8 cellular contexts compared by ENCODE assay signal in the genomic region with DNA sequence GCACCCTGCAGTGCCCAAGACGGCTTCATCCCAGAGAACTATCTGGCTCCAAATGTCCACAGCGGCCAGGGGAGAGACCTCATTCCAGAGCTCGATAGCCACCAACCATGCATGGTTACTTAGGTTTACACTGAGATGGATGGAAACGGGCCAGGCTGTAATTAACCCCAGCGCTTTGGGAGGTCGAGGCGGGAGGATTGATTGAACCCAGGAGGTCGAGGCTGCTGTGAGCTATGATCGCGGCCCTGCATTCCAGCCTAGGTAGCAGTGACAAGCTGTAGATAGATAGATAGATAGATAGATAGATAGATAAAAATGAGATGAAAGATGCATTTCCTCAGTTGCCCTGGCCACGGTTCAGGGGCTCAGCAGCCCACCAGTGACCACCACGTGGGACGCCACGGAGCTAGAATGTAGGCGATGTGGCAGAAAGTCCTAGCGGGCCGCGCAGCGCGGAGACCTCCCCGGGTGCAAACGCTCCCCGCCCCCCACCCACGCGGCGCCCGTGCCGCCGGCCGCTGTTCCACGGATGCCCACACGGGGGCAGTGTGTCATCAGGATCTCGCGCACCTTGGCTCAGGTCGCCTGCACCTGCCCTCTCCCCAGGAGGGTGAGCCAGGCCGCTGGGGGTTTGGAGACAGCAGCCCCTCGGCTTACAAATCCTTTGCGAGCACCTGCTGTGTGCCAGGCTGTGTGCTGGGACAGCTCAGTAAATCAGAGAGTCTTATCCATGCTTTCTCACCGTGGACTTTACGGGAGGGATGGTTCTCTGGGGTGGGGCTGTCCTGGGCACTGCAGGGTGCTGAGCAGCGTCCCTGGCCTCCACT. TPM values are rescaled to one million over a fixed set of nuclear protein-coding genes. Genes with fewer than 3 reads are reported as not detected.
DNase-seq lines count a peak whose midpoint lies in the region; ATAC-seq and TF ChIP-seq lines count a peak whose summit lies in the region.

No MANE protein-coding gene starts in this region.

- H3K4me3 ChIP-seq in Karpas-422 (ENCODE audit: low read length) = no peak overlapping the region
- no peak overlapping the region for H3K4me3 ChIP-seq in WI38 (ENCODE audit: low read depth, low read length)
- H3K4me3 ChIP-seq in cardiac fibroblast (replicated peaks in 1 of 2; ENCODE audit: low read depth in 2 of 2, low read length in 2 of 2) = peak overlapping the region in 1 of 2 donors; percentile 14
- no peak overlapping the region for H3K4me3 ChIP-seq in right lobe of liver

- H2AFZ ChIP-seq in Karpas-422 (ENCODE audit: low read length) = no peak overlapping the region

- peak; percentile 90 to 97 (median 93) for ATAC-seq in right lobe of liver
- ATAC-seq in HG02840 (IDR thresholded peaks at IDR 0.05; ENCODE audit: low FRiP score, unreplicated experiment) = no peak

- H3K9ac ChIP-seq in Karpas-422 (ENCODE audit: low read length) = no peak overlapping the region

- intact Hi-C loops in right lobe of liver (cut with DNase I) = no loop called here

- no peaks in the 10 kb centered on the region for H3K9me3 ChIP-seq in Karpas-422 (ENCODE audit: low read length)
- no peaks in the 10 kb centered on the region for H3K9me3 ChIP-seq in right lobe of liver

- 18% methylated on average over 13 of the region's 41 CpGs for WGBS in right lobe of liver (ENCODE audit: insufficient coverage, low coverage, low lambda C conversion rate, missing lambda C conversion rate)

- DNase-seq in DMS53 (lab: John Stamatoyannopoulos, UW) (peak; percentile 72), Karpas-422 (peak; percentile 84), cardiac fibroblast (ENCODE audit: low read depth in 2 of 2) (peak in 1 of 2 donors; percentile 33), right lobe of liver (peak in 2 of 3 donors; percentile 60 to 73), occipital lobe (lab: John Stamatoyannopoulos, UW) (no peak)
- peak; percentile 44 to 52 for DNase-seq in stimulated activated CD8-positive, alpha-beta memory T cell treated with anti-CD3 and anti-CD28 coated beads, Interleukin-15, amount 100 ng/mL, for 4 hours (ENCODE audit: low read depth in 2 of 2)

- H3K27ac ChIP-seq in Karpas-422 (ENCODE audit: low read length) (no peak overlapping the region), right lobe of liver (no peak overlapping the region)

- no peaks in the 10 kb centered on the region for H3K36me3 ChIP-seq in Karpas-422 (ENCODE audit: insufficient read depth, low read length)
- no peaks in the 10 kb centered on the region for H3K36me3 ChIP-seq in right lobe of liver

- H3K4me1 ChIP-seq in Karpas-422 (ENCODE audit: low read length) (no peaks in the 10 kb centered on the region), right lobe of liver (peaks cover 0 to 5% (median 0%) of the 10 kb centered on the region in 4 donors)

- no peak for TF ChIP-seq POLR2A in right lobe of liver (IDR thresholded peaks at IDR 0.05)

- no peaks in the 10 kb centered on the region for H3K9me2 ChIP-seq in Karpas-422 (replicated peaks; ENCODE audit: insufficient read depth, low read length)

- H3K27me3 ChIP-seq in Karpas-422 (ENCODE audit: low read length) (no peaks in the 10 kb centered on the region), right lobe of liver (no peaks in the 10 kb centered on the region)

- H4K20me1 ChIP-seq in Karpas-422 (ENCODE audit: insufficient read depth, low read depth, low read length) = no peaks in the 10 kb centered on the region

- H3K4me2 ChIP-seq in Karpas-422 (ENCODE audit: low read depth, low read length, poor library complexity, severe bottlenecking) = no peak overlapping the region

- no peaks in the 10 kb centered on the region for H3K79me2 ChIP-seq in Karpas-422 (ENCODE audit: low read length)

- TF ChIP-seq CTCF in WI38 (IDR thresholded peaks at IDR 0.05; ENCODE audit: low read depth, low read length) (peak; percentile 86), cardiac fibroblast (IDR thresholded peaks at IDR 0.05; ENCODE audit: low read depth, low read length) (peak; percentile 82), right lobe of liver (IDR thresholded peaks at IDR 0.05) (peak; percentile 88 to 93 (median 89))

RNA-seq across cellular contexts. Expression of a gene that starts 13.5 kb away (rescaled TPM):
- total RNA-seq in Karpas-422 (2014; rRNA removed; shearing (Covaris generic); ENCODE audit: low replicate concordance) = 146 and 233 TPM in 2 replicates
- total RNA-seq in right lobe of liver (100 to 1,000 TPM; 119 to 198 (median 152) TPM), occipital lobe (95.8 TPM)

RNA-seq across cellular contexts. Expression of a gene that starts 18.3 kb away (rescaled TPM):
- 0.58 and 2.6 TPM in 2 replicates for total RNA-seq in Karpas-422 (2014; rRNA removed; shearing (Covaris generic); ENCODE audit: low replicate concordance)
- total RNA-seq in right lobe of liver = 10 to 100 TPM; 19.5 to 28.0 (median 22.4) TPM
- total RNA-seq in occipital lobe = 56.8 TPM

RNA-seq across cellular contexts. Expression of a gene that starts 46.7 kb away (rescaled TPM):
- not detected in 2 replicates for total RNA-seq in Karpas-422 (2014; rRNA removed; shearing (Covaris generic); ENCODE audit: low replicate concordance)
- total RNA-seq in right lobe of liver (10 to 100 TPM in 2 of 6 experiments, 1 to 10 TPM in 4; 6.1 to 20.6 (median 9.3) TPM), occipital lobe (6.1 TPM)
